Comparison of ENCODE assay signal across 17 cellular contexts in the genomic region with DNA sequence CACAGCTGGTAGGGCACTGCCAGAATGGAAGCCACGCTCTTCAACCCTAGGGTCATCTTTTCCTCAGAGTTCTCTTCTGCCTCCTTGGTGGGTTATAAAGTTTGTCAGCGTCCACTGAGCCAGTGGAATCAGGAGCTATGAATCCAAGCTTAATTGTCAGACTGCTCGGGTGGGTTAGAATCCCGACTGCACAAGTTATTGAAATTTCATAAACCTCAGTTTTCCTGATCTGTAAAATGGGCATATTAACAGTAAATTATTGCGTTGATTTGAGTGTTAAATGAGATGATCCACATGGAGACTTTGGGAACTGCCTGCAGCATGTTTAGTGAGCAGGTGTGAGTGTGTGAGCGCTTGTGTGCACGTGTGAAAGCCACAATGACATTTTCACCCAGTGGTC.
A peak's percentile ranks its signal among the peaks of the same experiment; 100 is the strongest.
DNase-seq lines count a peak whose midpoint lies in the region; ATAC-seq and TF ChIP-seq lines count a peak whose summit lies in the region.
"Had no signal": no experiment of that assay in that cellular context is flagged by ENCODE, and none has a peak within 500 bp of the region (broad histone marks: within the 10 kb centered on the region; RNA-seq: fewer than 3 reads in every experiment).

No MANE protein-coding gene starts in this region.

- peak overlapping the region; percentile 88; the same call in 1 of the 2 replicates for H2AFZ ChIP-seq in GM23248

- no peaks in the 10 kb centered on the region for H3F3A ChIP-seq in GM23248 (ENCODE audit: insufficient read depth)

- H3K27me3 ChIP-seq in GM23248 (replicated peaks; ENCODE audit: insufficient read depth) (no peaks in the 10 kb centered on the region), ascending aorta (no peaks in the 10 kb centered on the region), uterus (no peaks in the 10 kb centered on the region)

- no peak for TF ChIP-seq POLR2A in uterus (IDR thresholded peaks at IDR 0.05)

- no peak overlapping the region for H3K9ac ChIP-seq in GM23248

- in situ Hi-C loops in GM23248 (cut with MboI) = no loop called here

- H3K4me1 ChIP-seq in GM23248 (ENCODE audit: insufficient read depth) (0 out of 2 replicates have a peak, but pooled peaks cover 7% of the 10 kb centered on the region), ascending aorta (peaks cover 10 to 24% of the 10 kb centered on the region in 2 donors), uterus (no peaks in the 10 kb centered on the region)
- H3K4me1 ChIP-seq: A549 had no signal

- H3K9me3 Mint-ChIP-seq in osteocyte (ENCODE audit: unreplicated experiment) = peaks cover 3% of the 10 kb centered on the region

- H3K36me3 Mint-ChIP-seq in osteocyte (ENCODE audit: unreplicated experiment) = peaks cover 4% of the 10 kb centered on the region
- H3K36me3 Mint-ChIP-seq: CD14-positive monocyte had no signal

- WGBS in GM23248 (ENCODE audit: low coverage in 1 of 2, low lambda C conversion rate in 2 of 2, missing lambda C conversion rate in 2 of 2), 2 experiments = 92 to 98% methylated on average over 7 of the region's 7 CpGs

- no peak for TF ChIP-seq CTCF in ascending aorta (IDR thresholded peaks at IDR 0.05)
- TF ChIP-seq CTCF in osteocyte (IDR thresholded peaks at IDR 0.05) = no peak
- no peak for TF ChIP-seq CTCF in uterus (IDR thresholded peaks at IDR 0.05)

- H3K36me3 ChIP-seq in GM23248 (ENCODE audit: low read depth) = no peaks in the 10 kb centered on the region
- H3K36me3 ChIP-seq in ascending aorta = no peaks in the 10 kb centered on the region
- H3K36me3 ChIP-seq in uterus = no peaks in the 10 kb centered on the region

- H3K79me2 ChIP-seq in GM23248 (ENCODE audit: insufficient read depth) = no peaks in the 10 kb centered on the region

- peaks cover 46% of the 10 kb centered on the region for H3K4me1 Mint-ChIP-seq in osteocyte (ENCODE audit: unreplicated experiment)
- H3K4me1 Mint-ChIP-seq: CD14-positive monocyte had no signal

- no peaks in the 10 kb centered on the region for H4K20me1 ChIP-seq in GM23248 (ENCODE audit: insufficient read depth)

- H3K4me2 ChIP-seq in GM23248 (ENCODE audit: unreplicated experiment) = no peak overlapping the region
- H3K4me2 ChIP-seq: A549 had no signal

- DNase-seq in GM23248 = no peak
- no peak for DNase-seq in ascending aorta (ENCODE audit: low spot score in 2 of 2)
- DNase-seq in osteocyte (ENCODE audit: extremely low spot score, unreplicated experiment) = no peak
- no peak for DNase-seq in uterus
- DNase-seq: DMS 273 treated with DMSO at 0.1 percent for 48 hours, GDM1, NCI-H1048, NCI-H1436 treated with DMSO at 0.1 percent for 48 hours, NCI-H2081, NCI-H748 treated with DMSO at 0.1 percent for 48 hours had no signal

- H3K27ac ChIP-seq in GM23248 = no peak overlapping the region
- peak overlapping the region; percentile 52 to 75 for H3K27ac ChIP-seq in ascending aorta
- H3K27ac ChIP-seq in uterus = peak overlapping the region in 1 of 2 donors; percentile 28
- H3K27ac ChIP-seq: A549, RWPE1 had no signal

- H3K9me2 ChIP-seq in GM23248 (ENCODE audit: insufficient read depth) = no peaks in the 10 kb centered on the region

- no peaks in the 10 kb centered on the region for H3K27me3 Mint-ChIP-seq in osteocyte (ENCODE audit: unreplicated experiment)

- H3K9me3 ChIP-seq in GM23248 (ENCODE audit: low read depth) (no peaks in the 10 kb centered on the region), ascending aorta (no peaks in the 10 kb centered on the region), iPS-18c (ENCODE audit: control insufficient read depth, insufficient read depth, low read length) (peaks cover 2% of the 10 kb centered on the region), uterus (peaks cover 0 to 5% of the 10 kb centered on the region in 2 donors)
- H3K9me3 ChIP-seq: A549 had no signal

- H3K27ac Mint-ChIP-seq in osteocyte (ENCODE audit: unreplicated experiment) = peak overlapping the region; percentile 69
- H3K27ac Mint-ChIP-seq: CD14-positive monocyte had no signal

- intact Hi-C loops in ascending aorta (cut with DNase I) = no loop called here
- intact Hi-C loops in uterus (cut with DNase I; ENCODE audit: low total_unique reads) = no loop called here

- H3K4me3 ChIP-seq in GM23248 (no peak overlapping the region), ascending aorta (no peak overlapping the region), iPS-18c (ENCODE audit: insufficient read depth, low read depth, low read length) (peak overlapping the region; percentile 10; the same call in 1 of the 2 replicates), uterus (no peak overlapping the region)
- H3K4me3 ChIP-seq: A549 had no signal

- H3K4me3 Mint-ChIP-seq in osteocyte (ENCODE audit: unreplicated experiment) = no peak overlapping the region
- H3K4me3 Mint-ChIP-seq: CD14-positive monocyte had no signal

- no peak for ATAC-seq in GM18517 (IDR thresholded peaks at IDR 0.05; ENCODE audit: unreplicated experiment)
- no peak for ATAC-seq in GM19324 (IDR thresholded peaks at IDR 0.05; ENCODE audit: low FRiP score, unreplicated experiment)
- no peak for ATAC-seq in GM19452 (IDR thresholded peaks at IDR 0.05; ENCODE audit: unreplicated experiment)
- ATAC-seq: A549 had no signal
